ENCODE assay signal across 1 cellular context in the genomic region with DNA sequence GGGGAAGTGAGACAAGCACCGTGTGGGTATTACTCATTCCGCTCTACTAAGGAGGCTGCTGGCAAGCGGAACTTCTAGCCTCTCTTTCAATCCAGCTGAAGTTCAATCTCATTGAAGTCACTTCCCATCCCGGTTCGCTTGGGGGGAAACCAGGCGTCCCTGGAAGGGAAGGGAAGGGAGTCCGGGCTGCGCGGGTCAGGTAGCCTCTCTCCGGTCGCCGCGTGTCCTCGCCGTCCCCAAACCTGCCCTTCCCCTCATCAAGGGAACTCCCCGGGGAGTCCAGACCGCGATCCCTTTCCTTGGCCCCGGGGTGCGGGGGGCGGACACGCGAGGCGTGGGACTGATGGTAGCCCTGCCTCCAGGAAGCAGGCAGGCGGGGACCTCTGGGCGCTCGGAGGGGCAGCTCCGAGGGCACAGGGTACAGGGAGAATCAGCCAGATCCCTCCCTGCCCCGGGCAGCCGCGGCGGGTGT.
TF ChIP-seq lines count a peak whose summit lies in the region.

No MANE protein-coding gene starts in this region.

TF ChIP-seq in K562, 482 proteins besides CTCF, POLR2A, EP300 and RAD21 (continued from another document):
- TF ChIP-seq E2F1 (CRISPR knock-in tag; IDR thresholded peaks at IDR 0.05) = no peak
- TF ChIP-seq ZC3H11A (IDR thresholded peaks at IDR 0.05; ENCODE audit: low read depth, low read length) = no peak
